Comparison of ENCODE assay signal across 8 cellular contexts in genomic region chr14:73269729-73270651, GRCh38. TPM values are rescaled to one million over a fixed set of nuclear protein-coding genes. Genes with fewer than 3 reads are reported as not detected.
A peak's percentile ranks its signal among the peaks of the same experiment; 100 is the strongest.
DNase-seq lines count a peak whose midpoint lies in the region; ATAC-seq and TF ChIP-seq lines count a peak whose summit lies in the region.

No MANE protein-coding gene starts in this region.

- H3K9ac ChIP-seq in BLaER1 treated with 17β-estradiol and CSF1 and Interleukin-3, amounts not matched to agents 10 nM and 100 nM, result peak overlapping the region; percentile 5 to 68 (median 57); a peak in 21 of 22 replicates
- H3K9ac ChIP-seq in HUES48 (ENCODE audit: low read depth, low read length), result no peak overlapping the region
- H3K9ac ChIP-seq in duodenal mucosa (ENCODE audit: low read depth in 1 of 2, low read length in 2 of 2), result peak overlapping the region in 1 of 2 donors; percentile 36

- intact Hi-C loops in vagina (cut with DNase I), result no loop called here

- H4K20me1 ChIP-seq in BLaER1 treated with 17β-estradiol and CSF1 and Interleukin-3, amounts not matched to agents 10 nM and 100 nM, result peaks cover 0 to 86% (median 0%) of the 10 kb centered on the region in 11 experiments; a peak in 8 of 22 replicates

- H3K27ac ChIP-seq in BLaER1 treated with 17β-estradiol and CSF1 and Interleukin-3, amounts not matched to agents 10 nM and 100 nM, result peak overlapping the region in 9 of 11 experiments; percentile 4 to 69 (median 33); a peak in 11 of 22 replicates
- H3K27ac ChIP-seq in HUES48 (ENCODE audit: low read depth, low read length) (no peak overlapping the region), duodenal mucosa (ENCODE audit: low read depth, low read length) (no peak overlapping the region), vagina (peak overlapping the region; percentile 3)

- H3K4me2 ChIP-seq in BLaER1 treated with 17β-estradiol and CSF1 and Interleukin-3, amounts not matched to agents 10 nM and 100 nM, result peak overlapping the region; percentile 80 to 94 (median 92)

- peak overlapping the region; percentile 40 to 63 (median 46) for H3K4me3 ChIP-seq in BLaER1 treated with 17β-estradiol and CSF1 and Interleukin-3, amounts not matched to agents 10 nM and 100 nM
- H3K4me3 ChIP-seq in HUES48 (ENCODE audit: low read depth, low read length) (peak overlapping the region; percentile 46), duodenal mucosa (ENCODE audit: low read depth in 1 of 2, low read length in 2 of 2) (peak overlapping the region; percentile 30 to 33), mononuclear cell (ENCODE audit: low read length) (peak overlapping the region; percentile 2), vagina (peak overlapping the region; percentile 38 to 53)

- TF ChIP-seq CTCF in vagina (IDR thresholded peaks at IDR 0.05), result no peak

- peaks cover 18 to 39% (median 23%) of the 10 kb centered on the region in 10 experiments for H3K4me1 ChIP-seq in BLaER1 treated with 17β-estradiol and CSF1 and Interleukin-3, amounts not matched to agents 10 nM and 100 nM
- H3K4me1 ChIP-seq in HUES48 (ENCODE audit: control insufficient read depth, insufficient read depth, low read length) (no peaks in the 10 kb centered on the region), duodenal mucosa (ENCODE audit: control insufficient read depth in 1 of 2, insufficient read depth in 2 of 2, low read length in 2 of 2) (peaks cover 4 to 6% of the 10 kb centered on the region in 2 donors), mononuclear cell (ENCODE audit: insufficient read depth, low read length) (peaks cover 16% of the 10 kb centered on the region), vagina (peaks cover 9% of the 10 kb centered on the region)

- TF ChIP-seq POLR2A in vagina (IDR thresholded peaks at IDR 0.05), result no peak

- peak; percentile 66 for ATAC-seq in GM19043 (IDR thresholded peaks at IDR 0.05; ENCODE audit: low read depth, unreplicated experiment)

- H3K27me3 ChIP-seq in BLaER1 treated with 17β-estradiol and CSF1 and Interleukin-3, amounts not matched to agents 10 nM and 100 nM, result no peaks in the 10 kb centered on the region
- no peaks in the 10 kb centered on the region for H3K27me3 ChIP-seq in HUES48 (ENCODE audit: control insufficient read depth, insufficient read depth, low read length)
- H3K27me3 ChIP-seq in duodenal mucosa (ENCODE audit: control insufficient read depth in 1 of 2, insufficient read depth in 2 of 2, low read length in 2 of 2), result no peaks in the 10 kb centered on the region
- no peaks in the 10 kb centered on the region for H3K27me3 ChIP-seq in mononuclear cell (ENCODE audit: insufficient read depth, low read length)
- H3K27me3 ChIP-seq in vagina, result no peaks in the 10 kb centered on the region

- DNase-seq in vagina (ENCODE audit: extremely low spot score in 2 of 2) (no peak), COR-L47 (lab: John Stamatoyannopoulos, UW) (no peak), NCI-H1048 (lab: John Stamatoyannopoulos, UW) (no peak)

- no peaks in the 10 kb centered on the region for H3K9me3 ChIP-seq in BLaER1 treated with 17β-estradiol and CSF1 and Interleukin-3, amounts not matched to agents 10 nM and 100 nM (replicated peaks in 1 of 11)
- H3K9me3 ChIP-seq in HUES48 (ENCODE audit: control insufficient read depth, insufficient read depth, low read length) (no peaks in the 10 kb centered on the region), duodenal mucosa (ENCODE audit: control insufficient read depth in 1 of 2, low read length in 2 of 2) (no peaks in the 10 kb centered on the region), mononuclear cell (ENCODE audit: low read depth, low read length) (no peaks in the 10 kb centered on the region), vagina (no peaks in the 10 kb centered on the region)

- H3K36me3 ChIP-seq in BLaER1 treated with 17β-estradiol and CSF1 and Interleukin-3, amounts not matched to agents 10 nM and 100 nM, result peaks cover 21 to 35% (median 27%) of the 10 kb centered on the region in 11 experiments
- H3K36me3 ChIP-seq in HUES48 (ENCODE audit: control insufficient read depth, insufficient read depth, low read length) (peaks cover 56% of the 10 kb centered on the region), duodenal mucosa (ENCODE audit: control insufficient read depth in 1 of 2, insufficient read depth in 2 of 2, low read length in 2 of 2) (peaks cover 17 to 22% of the 10 kb centered on the region in 2 donors), vagina (peaks cover 0 to 5% of the 10 kb centered on the region in 2 donors)

RNA-seq across cellular contexts. Expression of gene PAPLN, which starts 32.7 kb away (rescaled TPM):
- total RNA-seq in mononuclear cell (0.31 TPM), vagina (16.2 TPM)

Comparison
In these comparisons a context has a peak if more than half of its experiments do, and no peak if none do; other contexts are left out.
1. H3K27ac ChIP-seq: peak in BLaER1 treated with 17β-estradiol and CSF1 and Interleukin-3, amounts not matched to agents 10 nM and 100 nM (9 of 11) and vagina (single experiment); none in HUES48 (single experiment) and duodenal mucosa (single experiment).
2. RNA of gene PAPLN, which starts 32.7 kb away (total RNA-seq): 16.2 TPM in vagina (single experiment); 0.31 TPM in mononuclear cell (single experiment); every median in the first group is over 10 times any median in the second.
3. Peak in every context shown above with its lines, with median percentiles within 50 percentile points of each other: H3K4me3 ChIP-seq.